Comparison of ENCODE assay signal across 11 cellular contexts in genomic region chr3:136909187-136909586, GRCh38. TPM values are rescaled to one million over a fixed set of nuclear protein-coding genes. Genes with fewer than 3 reads are reported as not detected.
DNase-seq lines count a peak whose midpoint lies in the region; ATAC-seq and TF ChIP-seq lines count a peak whose summit lies in the region.
"Had no signal": no experiment of that assay in that cellular context is flagged by ENCODE, and none has a peak within 500 bp of the region (broad histone marks: within the 10 kb centered on the region; RNA-seq: fewer than 3 reads in every experiment).

No MANE protein-coding gene starts in this region.

- peaks cover 3% of the 10 kb centered on the region; the same call in 1 of the 2 replicates for H3K9me3 ChIP-seq in DOHH2 (ENCODE audit: control insufficient read depth, insufficient read depth, low read length)
- H3K9me3 ChIP-seq in KOPT-K1 (ENCODE audit: insufficient read depth, low read length, poor library complexity, severe bottlenecking) = peaks cover 9% of the 10 kb centered on the region
- peaks cover 0 to 3% of the 10 kb centered on the region in 2 donors for H3K9me3 ChIP-seq in uterus

- intact Hi-C loops in uterus (cut with DNase I; ENCODE audit: low total_unique reads) = no loop called here

- peaks cover 4% of the 10 kb centered on the region; the same call in 1 of the 2 replicates for H3K36me3 ChIP-seq in DOHH2 (ENCODE audit: control insufficient read depth, low read length)
- H3K36me3 ChIP-seq in KOPT-K1 (ENCODE audit: insufficient read depth, low read length) = peaks cover 4% of the 10 kb centered on the region
- H3K36me3 ChIP-seq in uterus = no peaks in the 10 kb centered on the region

- H3K36me3 Mint-ChIP-seq in endothelial cell (ENCODE audit: low read depth, unreplicated experiment) = peaks cover 4% of the 10 kb centered on the region

- peak overlapping the region; percentile 16 for H3K4me3 ChIP-seq in DOHH2 (ENCODE audit: low read length)
- H3K4me3 ChIP-seq in uterus = no peak overlapping the region
- H3K4me3 ChIP-seq: tibial nerve had no signal

- peaks cover 100% of the 10 kb centered on the region for H3K79me2 ChIP-seq in DOHH2 (ENCODE audit: control insufficient read depth, low read length)

- H3K9me2 ChIP-seq in DOHH2 (replicated peaks; ENCODE audit: control insufficient read depth, low read length) = no peaks in the 10 kb centered on the region

- peak overlapping the region; percentile 38 for H3K27ac Mint-ChIP-seq in endothelial cell (ENCODE audit: unreplicated experiment)

- ATAC-seq in GM19351 (IDR thresholded peaks at IDR 0.05; ENCODE audit: unreplicated experiment) = peak; percentile 53

- H3K4me2 ChIP-seq in DOHH2 (ENCODE audit: low read length) = peak overlapping the region; percentile 39

- peaks cover 67% of the 10 kb centered on the region for H3K4me1 ChIP-seq in DOHH2 (ENCODE audit: control insufficient read depth, low read length)
- no peaks in the 10 kb centered on the region for H3K4me1 ChIP-seq in uterus

- TF ChIP-seq POLR2A in uterus (IDR thresholded peaks at IDR 0.05) = no peak

- no peaks in the 10 kb centered on the region for H4K20me1 ChIP-seq in DOHH2 (ENCODE audit: control insufficient read depth, insufficient read depth, low read depth, low read length)

- H3K4me3 Mint-ChIP-seq in endothelial cell (ENCODE audit: unreplicated experiment) = no peak overlapping the region

- H3F3A ChIP-seq in DOHH2 (ENCODE audit: control insufficient read depth, insufficient read depth) = no peaks in the 10 kb centered on the region

- no peak for DNase-seq in endothelial cell (ENCODE audit: low spot score)
- DNase-seq in NCI-H1694 treated with DMSO at 0.1 percent for 48 hours (lab: John Stamatoyannopoulos, UW) = no peak
- DNase-seq in uterus = no peak
- no peak for DNase-seq in anterior cingulate cortex (lab: John Stamatoyannopoulos, UW)
- DNase-seq in NK-92 (lab: John Stamatoyannopoulos, UW; ENCODE audit: unreplicated experiment) = no peak
- DNase-seq: NCI-H446, Right ventricle myocardium superior had no signal

- peaks cover 7% of the 10 kb centered on the region for H3K27me3 Mint-ChIP-seq in endothelial cell (ENCODE audit: unreplicated experiment)

- no peaks in the 10 kb centered on the region for H3K9me3 Mint-ChIP-seq in endothelial cell (ENCODE audit: unreplicated experiment)

- TF ChIP-seq CTCF in DOHH2 (IDR thresholded peaks at IDR 0.05; ENCODE audit: low read depth, low read length, poor library complexity, severe bottlenecking) = no peak
- no peak for TF ChIP-seq CTCF in endothelial cell (IDR thresholded peaks at IDR 0.05; ENCODE audit: unreplicated experiment)
- TF ChIP-seq CTCF in uterus (IDR thresholded peaks at IDR 0.05) = no peak

- H3K27ac ChIP-seq in DOHH2 (ENCODE audit: low read depth, low read length) (peak overlapping the region; percentile 9; the same call in 1 of the 2 replicates), KOPT-K1 (ENCODE audit: low read depth, low read length, poor library complexity, severe bottlenecking) (peak overlapping the region; percentile 26), uterus (no peak overlapping the region)
- H3K27ac ChIP-seq: tibial nerve had no signal

- H3K27me3 ChIP-seq in DOHH2 (ENCODE audit: control insufficient read depth, low read length) (no peaks in the 10 kb centered on the region), uterus (no peaks in the 10 kb centered on the region)
- H3K27me3 ChIP-seq: tibial nerve had no signal

- H3K4me1 Mint-ChIP-seq in endothelial cell (ENCODE audit: unreplicated experiment) = peaks cover 41% of the 10 kb centered on the region

RNA-seq across cellular contexts. Expression of gene NCK1, which starts 47.2 kb away (rescaled TPM):
- total RNA-seq in endothelial cell (ENCODE audit: unreplicated experiment) (53.9 TPM), uterus (10 to 100 TPM; 48.4 to 85.3 (median 60.2) TPM)

RNA-seq across cellular contexts. Expression of gene IL20RB, which starts 48.6 kb away (rescaled TPM):
- total RNA-seq in endothelial cell (ENCODE audit: unreplicated experiment) (2.9 TPM), uterus (1 to 10 TPM in 1 of 4 donors, not detected in 3; 2.6 TPM)

Comparison
In these comparisons a context has a peak if more than half of its experiments do, and no peak if none do; other contexts are left out.
1. H3K27ac ChIP-seq: peak in DOHH2 (single experiment) and KOPT-K1 (single experiment); none in uterus (0 of 2).